Comparison of ENCODE assay signal across 8 cellular contexts in genomic region chr11:6655020-6655789, GRCh38. TPM values are rescaled to one million over a fixed set of nuclear protein-coding genes. Genes with fewer than 3 reads are reported as not detected.
DNase-seq lines count a peak whose midpoint lies in the region; ATAC-seq and TF ChIP-seq lines count a peak whose summit lies in the region.

No MANE protein-coding gene starts in this region.

- no peaks in the 10 kb centered on the region for H3K36me3 ChIP-seq in liver (ENCODE audit: control insufficient read depth in 4 of 4, insufficient read depth in 3 of 4, low read depth in 1 of 4, low read length in 3 of 4)
- H3K36me3 ChIP-seq in stomach = no peaks in the 10 kb centered on the region

- no peaks in the 10 kb centered on the region for H3K27me3 ChIP-seq in liver (ENCODE audit: control insufficient read depth in 4 of 4, insufficient read depth in 4 of 4, low read length in 3 of 4)
- H3K27me3 ChIP-seq in stomach = peaks cover 0 to 25% (median 12%) of the 10 kb centered on the region in 3 donors

- H3K4me3 ChIP-seq in astrocyte of the spinal cord (ENCODE audit: low read depth, low read length) (peak overlapping the region; percentile 52), liver (ENCODE audit: low read depth in 1 of 3, low read length in 3 of 3) (peak overlapping the region in 2 of 3 donors; percentile 23 to 53), stomach (peak overlapping the region; percentile 46 to 54 (median 50))

- H3K27ac ChIP-seq in liver (ENCODE audit: low read depth in 1 of 2, low read length in 2 of 2) = no peak overlapping the region
- H3K27ac ChIP-seq in stomach = peak overlapping the region; percentile 52 to 87 (median 73)

- no peak for TF ChIP-seq POLR2A in stomach (IDR thresholded peaks at IDR 0.05)
- TF ChIP-seq POLR2A in GM18505 (IDR thresholded peaks at IDR 0.05; ENCODE audit: borderline replicate concordance, extremely low read depth, insufficient read depth, insufficient read length) = no peak

- in situ Hi-C loops in astrocyte of the spinal cord (cut with HindIII; ENCODE audit: low sequenced_read_pairs) = no loop called here

- no peak for TF ChIP-seq CTCF in astrocyte of the spinal cord (IDR thresholded peaks at IDR 0.05; ENCODE audit: low read depth, low read length)
- TF ChIP-seq CTCF in liver (IDR thresholded peaks at IDR 0.05; ENCODE audit: low read depth, low read length, missing input control) = no peak
- no peak for TF ChIP-seq CTCF in stomach (IDR thresholded peaks at IDR 0.05)

- no peak overlapping the region for H3K9ac ChIP-seq in liver (ENCODE audit: low read depth in 1 of 2, low read length in 2 of 2)

- WGBS in liver = 7% methylated on average over 84 of the region's 84 CpGs
- WGBS in stomach, 5 donors = 8 to 18% (median 9%) methylated on average over 13 to 84 of the region's 84 CpGs

- intact Hi-C loops in stomach (cut with DNase I; ENCODE audit: low total_unique reads) = no loop called here

- H3K4me1 ChIP-seq in liver (ENCODE audit: control insufficient read depth in 4 of 4, insufficient read depth in 4 of 4, low read length in 3 of 4) = peaks cover 0 to 10% (median 3%) of the 10 kb centered on the region in 4 donors
- H3K4me1 ChIP-seq in stomach = peaks cover 0 to 33% (median 14%) of the 10 kb centered on the region in 4 donors

- TF ChIP-seq EP300 in stomach (IDR thresholded peaks at IDR 0.05) = no peak

- no peak for TF ChIP-seq RAD21 in liver (IDR thresholded peaks at IDR 0.05)

- ATAC-seq in activated CD4-positive, CD25-positive, alpha-beta regulatory T cell treated with anti-CD3 and anti-CD28 coated beads, Interleukin-2, amount 50 U/mL, for 24 hours = peak; percentile 44 to 55
- ATAC-seq in GM18505 (IDR thresholded peaks at IDR 0.05; ENCODE audit: unreplicated experiment) = no peak
- ATAC-seq in HG02884 (IDR thresholded peaks at IDR 0.05; ENCODE audit: unreplicated experiment) = no peak

- no peak for DNase-seq in activated CD4-positive, CD25-positive, alpha-beta regulatory T cell treated with anti-CD3 and anti-CD28 coated beads, Interleukin-2, amount 50 U/mL, for 72 hours
- DNase-seq in astrocyte of the spinal cord (ENCODE audit: low read depth, low spot score) (no peak), stomach (no peak), NCI-H1694 (lab: John Stamatoyannopoulos, UW) (no peak)

- H3K9me3 ChIP-seq in liver (ENCODE audit: control insufficient read depth in 4 of 4, low read length in 3 of 4) (no peaks in the 10 kb centered on the region), stomach (no peaks in the 10 kb centered on the region)

TF ChIP-seq in liver, 16 proteins besides CTCF, POLR2A, EP300 and RAD21:
- no peak for TF ChIP-seq GABPA (IDR thresholded peaks at IDR 0.05 in 1 of 2, conservative IDR thresholded peaks at IDR 0.05 in 1 of 2)
- no peak for TF ChIP-seq HNF4A (conservative IDR thresholded peaks at IDR 0.05)
- no peak for TF ChIP-seq NR2F2 (IDR thresholded peaks at IDR 0.05)
- no peak for TF ChIP-seq FOXA2 (IDR thresholded peaks at IDR 0.05)
- no peak for TF ChIP-seq RXRA (IDR thresholded peaks at IDR 0.05)
- no peak for TF ChIP-seq TAF1 (conservative IDR thresholded peaks at IDR 0.05)
- no peak for TF ChIP-seq SP1 (IDR thresholded peaks at IDR 0.05)
- no peak for TF ChIP-seq REST (IDR thresholded peaks at IDR 0.05)
- no peak for TF ChIP-seq JUND (IDR thresholded peaks at IDR 0.05)
- TF ChIP-seq EGR1 (IDR thresholded peaks at IDR 0.05; ENCODE audit: low read depth in 2 of 2) = no peak
- TF ChIP-seq FOXA1 (IDR thresholded peaks at IDR 0.05) = no peak
- no peak for TF ChIP-seq ZBTB33 (IDR thresholded peaks at IDR 0.05)
- no peak for TF ChIP-seq HNF4G (IDR thresholded peaks at IDR 0.05)
- TF ChIP-seq MAX (IDR thresholded peaks at IDR 0.05) = no peak
- no peak for TF ChIP-seq ATF3 (IDR thresholded peaks at IDR 0.05)
- no peak for TF ChIP-seq YY1 (IDR thresholded peaks at IDR 0.05)

RNA-seq across cellular contexts. Expression of gene DCHS1, which starts 0.4 kb away (rescaled TPM):
- total RNA-seq in liver = 1 to 10 TPM; 8.6 to 8.9 TPM
- polyA plus RNA-seq in liver = 1 to 10 TPM in 1 of 2 donors, under 1 TPM in 1; 0.68 to 3.0 TPM
- 10 to 100 TPM in 4 of 5 donors, 1 to 10 TPM in 1; 9.9 to 22.8 (median 17.4) TPM for total RNA-seq in stomach
- 1 to 10 TPM in 2 of 3 donors, under 1 TPM in 1; 0.76 to 2.6 (median 1.6) TPM for polyA plus RNA-seq in stomach

RNA-seq across cellular contexts. Expression of gene MRPL17, which starts 27.9 kb away (rescaled TPM):
- 10 to 100 TPM; 14.0 to 18.0 TPM for total RNA-seq in liver
- polyA plus RNA-seq in liver = 10 to 100 TPM; 20.0 to 21.8 TPM
- 100 to 1,000 TPM in 1 of 5 donors, 10 to 100 TPM in 3, 1 to 10 TPM in 1; 9.0 to 148 (median 20.4) TPM for total RNA-seq in stomach
- polyA plus RNA-seq in stomach = 10 to 100 TPM; 43.2 to 52.2 (median 49.4) TPM

RNA-seq across cellular contexts. Expression of gene TPP1, which starts 36.0 kb away (rescaled TPM):
- total RNA-seq in liver (100 to 1,000 TPM in 1 of 2 donors, 10 to 100 TPM in 1; 71.3 to 108 TPM), stomach (100 to 1,000 TPM in 1 of 5 donors, 10 to 100 TPM in 4; 45.9 to 213 (median 91.5) TPM)
- polyA plus RNA-seq in liver (100 to 1,000 TPM in 1 of 2 donors, 10 to 100 TPM in 1; 52.8 to 102 TPM), stomach (10 to 100 TPM; 11.9 to 32.8 (median 26.1) TPM)

RNA-seq across cellular contexts. Expression of gene TAF10, which starts 43.2 kb away (rescaled TPM):
- total RNA-seq in liver = 10 to 100 TPM; 10.5 to 18.8 TPM
- polyA plus RNA-seq in liver = 10 to 100 TPM; 44.2 to 58.1 TPM
- 100 to 1,000 TPM in 4 of 5 donors, 10 to 100 TPM in 1; 15.8 to 234 (median 163) TPM for total RNA-seq in stomach
- 100 to 1,000 TPM; 115 to 160 (median 154) TPM for polyA plus RNA-seq in stomach

RNA-seq across cellular contexts. Expression of gene ILK, which starts 51.6 kb away (rescaled TPM):
- total RNA-seq in liver (10 to 100 TPM; 50.5 to 69.1 TPM), stomach (100 to 1,000 TPM in 4 of 5 donors, 10 to 100 TPM in 1; 60.0 to 308 (median 123) TPM)
- polyA plus RNA-seq in liver (10 to 100 TPM; 29.6 to 45.9 TPM), stomach (100 to 1,000 TPM; 123 to 138 (median 124) TPM)

Comparison
In these comparisons a context has a peak if more than half of its experiments do, and no peak if none do; other contexts are left out.
1. ATAC-seq: peak in activated CD4-positive, CD25-positive, alpha-beta regulatory T cell treated with anti-CD3 and anti-CD28 coated beads, Interleukin-2, amount 50 U/mL, for 24 hours (2 of 2); none in GM18505 (single experiment) and HG02884 (single experiment).
2. H3K27ac ChIP-seq: peak in stomach (5 of 5); none in liver (0 of 2).
3. Peak in every context shown above with its lines, with median percentiles within 50 percentile points of each other: H3K4me3 ChIP-seq.